In the genomic region with DNA sequence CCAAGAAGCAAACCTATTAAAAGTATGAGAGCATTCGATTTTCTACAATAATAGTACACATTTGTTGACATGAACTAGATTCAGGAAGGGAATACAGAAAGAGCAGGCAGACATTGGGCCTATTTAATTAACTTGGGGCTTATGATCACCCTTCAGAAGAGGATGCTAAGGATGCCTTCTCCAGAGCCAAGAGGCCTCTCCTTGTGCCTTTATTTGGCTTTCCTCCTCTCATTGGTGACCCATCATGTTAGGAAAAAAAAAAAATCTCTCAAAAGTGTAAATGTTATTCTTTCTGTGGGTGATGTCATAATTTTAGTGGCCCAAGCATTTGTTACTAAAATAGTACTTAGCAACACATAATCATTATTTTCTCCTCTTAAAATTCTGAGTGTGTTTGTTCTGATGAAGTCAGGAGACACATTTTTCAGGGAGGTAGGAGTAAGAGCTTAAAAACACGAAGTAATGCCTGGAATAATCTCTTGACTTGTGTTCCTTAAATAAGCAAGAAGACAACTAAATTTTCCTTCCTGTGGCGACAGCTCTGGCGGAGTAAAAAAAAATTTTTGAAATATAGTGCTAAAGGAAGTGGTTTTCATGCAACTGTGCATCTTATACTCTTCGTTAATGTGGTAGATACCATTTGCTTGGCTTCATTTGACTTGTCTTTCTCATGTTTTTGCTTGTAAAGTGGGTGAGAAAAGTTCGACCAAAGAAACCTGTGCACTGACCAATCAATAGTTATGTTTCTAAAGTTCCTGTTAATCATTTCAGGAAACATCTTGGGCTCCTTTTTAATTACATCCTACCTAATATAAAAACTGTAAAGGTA, we compare ENCODE assay signal across 8 cellular contexts. TPM values are rescaled to one million over a fixed set of nuclear protein-coding genes. Genes with fewer than 3 reads are reported as not detected.
DNase-seq lines count a peak whose midpoint lies in the region; ATAC-seq and TF ChIP-seq lines count a peak whose summit lies in the region.

No MANE protein-coding gene starts in this region.

- peaks cover 8% of the 10 kb centered on the region for H3K36me3 ChIP-seq in CD4-positive, CD25-positive, alpha-beta regulatory T cell (ENCODE audit: control insufficient read depth, insufficient read depth, low read length)
- no peaks in the 10 kb centered on the region for H3K36me3 ChIP-seq in suprapubic skin
- no peaks in the 10 kb centered on the region for H3K36me3 ChIP-seq in MG63

- no peak for TF ChIP-seq EP300 in suprapubic skin (IDR thresholded peaks at IDR 0.05)

- H3K27me3 Mint-ChIP-seq in CD4-positive, CD25-positive, alpha-beta regulatory T cell, result no peaks in the 10 kb centered on the region

- H3K27ac ChIP-seq in CD4-positive, CD25-positive, alpha-beta regulatory T cell (ENCODE audit: insufficient read depth, low read length, poor library complexity, severe bottlenecking), result peak overlapping the region; percentile 86
- H3K27ac ChIP-seq in suprapubic skin, result peak overlapping the region; percentile 5

- TF ChIP-seq CTCF in astrocyte of the spinal cord (IDR thresholded peaks at IDR 0.05; ENCODE audit: low read depth, low read length), result no peak
- TF ChIP-seq CTCF in suprapubic skin (IDR thresholded peaks at IDR 0.05), result no peak

- H3K36me3 Mint-ChIP-seq in CD4-positive, CD25-positive, alpha-beta regulatory T cell, result peaks cover 17% of the 10 kb centered on the region

- DNase-seq in CD4-positive, CD25-positive, alpha-beta regulatory T cell, result peak in 2 of 3 donors; percentile 67 to 71
- DNase-seq in astrocyte of the spinal cord (ENCODE audit: low read depth, low spot score) (peak; percentile 53), suprapubic skin (ENCODE audit: low spot score in 2 of 2) (no peak), MG63 (no peak), HPDE6-E6E7 (ENCODE audit: extremely low spot score) (no peak), NCI-H2196 treated with DMSO at 0.1 percent for 48 hours (lab: John Stamatoyannopoulos, UW; ENCODE audit: unreplicated experiment) (no peak)

- no peak for TF ChIP-seq POLR2A in suprapubic skin (IDR thresholded peaks at IDR 0.05)

- H3K27me3 ChIP-seq in CD4-positive, CD25-positive, alpha-beta regulatory T cell (ENCODE audit: control insufficient read depth, insufficient read depth, low read length), result no peaks in the 10 kb centered on the region
- H3K27me3 ChIP-seq in suprapubic skin, result no peaks in the 10 kb centered on the region
- no peaks in the 10 kb centered on the region for H3K27me3 ChIP-seq in MG63

- peak overlapping the region; percentile 92 to 96 (median 93) for H3K27ac Mint-ChIP-seq in CD4-positive, CD25-positive, alpha-beta regulatory T cell

- peaks cover 65 to 96% (median 85%) of the 10 kb centered on the region in 4 donors for H3K4me1 Mint-ChIP-seq in CD4-positive, CD25-positive, alpha-beta regulatory T cell

- in situ Hi-C loops in astrocyte of the spinal cord (cut with HindIII; ENCODE audit: low sequenced_read_pairs), result no loop called here

- WGBS in suprapubic skin, result 73% methylated on average over 6 of the region's 6 CpGs

- H3K9me3 Mint-ChIP-seq in CD4-positive, CD25-positive, alpha-beta regulatory T cell, result peaks cover 0 to 2% (median 0%) of the 10 kb centered on the region in 7 donors

- no peaks in the 10 kb centered on the region for H3K9me3 ChIP-seq in CD4-positive, CD25-positive, alpha-beta regulatory T cell (ENCODE audit: control insufficient read depth in 2 of 2, low read length in 2 of 2)
- H3K9me3 ChIP-seq in suprapubic skin (no peaks in the 10 kb centered on the region), MG63 (no peaks in the 10 kb centered on the region)

- ATAC-seq in CD4-positive, CD25-positive, alpha-beta regulatory T cell (ENCODE audit: low read depth in 2 of 2), result peak; percentile 52 to 68
- ATAC-seq in GM19372 (IDR thresholded peaks at IDR 0.05; ENCODE audit: low read depth, unreplicated experiment) (peak; percentile 75), HG03175 (IDR thresholded peaks at IDR 0.05; ENCODE audit: unreplicated experiment) (peak; percentile 84)

- peak overlapping the region; percentile 72 to 89 (median 78) for H3K4me3 Mint-ChIP-seq in CD4-positive, CD25-positive, alpha-beta regulatory T cell

- H3K4me3 ChIP-seq in CD4-positive, CD25-positive, alpha-beta regulatory T cell (ENCODE audit: low read depth, low read length), result peak overlapping the region; percentile 79
- H3K4me3 ChIP-seq in astrocyte of the spinal cord (ENCODE audit: low read depth, low read length), result no peak overlapping the region
- H3K4me3 ChIP-seq in suprapubic skin, result no peak overlapping the region
- no peak overlapping the region for H3K4me3 ChIP-seq in MG63

- peaks cover 83% of the 10 kb centered on the region for H3K4me1 ChIP-seq in CD4-positive, CD25-positive, alpha-beta regulatory T cell (ENCODE audit: control insufficient read depth, insufficient read depth, low read length, poor library complexity, severe bottlenecking)
- H3K4me1 ChIP-seq in suprapubic skin, result peaks cover 43% of the 10 kb centered on the region

RNA-seq across cellular contexts. Expression of a gene that starts 11.3 kb away (rescaled TPM):
- total RNA-seq in CD4-positive, CD25-positive, alpha-beta regulatory T cell, result 726 TPM
- polyA plus RNA-seq in CD4-positive, CD25-positive, alpha-beta regulatory T cell, result 100 to 1,000 TPM; 221 to 262 (median 237) TPM
- 100 to 1,000 TPM; 258 to 478 (median 320) TPM for total RNA-seq in suprapubic skin
- total RNA-seq in MG63 (2014; rRNA removed; shearing (Covaris generic); ENCODE audit: low replicate concordance), result 171 and 176 TPM in 2 replicates

Comparison
In these comparisons a context has a peak if more than half of its experiments do, and no peak if none do; other contexts are left out.
1. DNase-seq: peak in CD4-positive, CD25-positive, alpha-beta regulatory T cell (2 of 3) and astrocyte of the spinal cord (single experiment); none in suprapubic skin (0 of 2), MG63 (single experiment), HPDE6-E6E7 (single experiment) and NCI-H2196 treated with DMSO at 0.1 percent for 48 hours (single experiment).
2. Peak in every context shown above with its lines, with median percentiles within 50 percentile points of each other: ATAC-seq.